17 cellular contexts compared by ENCODE assay signal in the genomic region with DNA sequence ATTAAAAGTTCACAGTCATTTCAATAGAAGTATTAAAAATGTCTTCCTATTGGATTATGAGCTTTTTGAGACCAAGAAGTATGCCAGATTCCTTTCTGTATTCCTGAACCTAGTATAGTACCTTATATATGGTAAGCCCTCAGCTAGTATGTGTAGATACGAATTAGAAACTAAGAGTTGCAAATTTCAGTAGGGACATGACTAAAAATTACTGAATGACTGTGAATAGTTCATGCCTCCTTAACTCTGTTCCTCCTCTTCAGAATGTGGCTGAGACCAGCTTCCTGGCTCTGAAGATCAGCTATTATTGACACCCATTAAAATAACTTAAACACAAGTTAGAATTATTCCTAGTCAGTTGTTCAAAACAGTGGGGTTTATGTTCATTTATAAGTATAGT. TPM values are rescaled to one million over a fixed set of nuclear protein-coding genes. Genes with fewer than 3 reads are reported as not detected.
DNase-seq lines count a peak whose midpoint lies in the region; ATAC-seq, FAIRE-seq and TF ChIP-seq lines count a peak whose summit lies in the region.
"Had no signal": no experiment of that assay in that cellular context is flagged by ENCODE, and none has a peak within 500 bp of the region (broad histone marks: within the 10 kb centered on the region; RNA-seq: fewer than 3 reads in every experiment).

No MANE protein-coding gene starts in this region.

- FAIRE-seq in GM12878 (lab: Jason Lieb, UNC): peak; percentile 66
- FAIRE-seq: endometrium, frontal cortex, H54 had no signal

- H3K27ac Mint-ChIP-seq in type B pancreatic cell: no peak overlapping the region
- no peak overlapping the region for H3K27ac Mint-ChIP-seq in activated CD4-positive, alpha-beta T cell treated with anti-CD3 and anti-CD28 coated beads, Interleukin-2, amount 10 ng/mL, durations not matched to agents 7 days and 5 days
- H3K27ac Mint-ChIP-seq: stimulated activated naive CD8-positive, alpha-beta T cell treated with anti-CD3 and anti-CD28 coated beads, Interleukin-15, Interleukin-2, amounts not matched to agents 100 ng/mL and 50 ng/mL, for 24 hours had no signal

- RAD21 ChIA-PET in GM12878 (lab: Charles Lee; ENCODE audit: unreplicated experiment): no interaction called here

- TF ChIP-seq POLR2A in GM12878 (IDR thresholded peaks at IDR 0.05; ENCODE audit: low read depth, low read length): no peak
- TF ChIP-seq POLR2A in sigmoid colon (IDR thresholded peaks at IDR 0.05): no peak

- H4K20me1 ChIP-seq in GM12878 (ENCODE audit: control insufficient read depth, insufficient read depth): no peaks in the 10 kb centered on the region

- ATAC-seq in GM18511 (IDR thresholded peaks at IDR 0.05; ENCODE audit: unreplicated experiment) (peak; percentile 71), HG02885 (IDR thresholded peaks at IDR 0.05; ENCODE audit: poor library complexity, unreplicated experiment) (peak; percentile 78), GM12878 (peak; percentile 75), GM19351 (IDR thresholded peaks at IDR 0.05; ENCODE audit: unreplicated experiment) (no peak)

- H3K36me3 Mint-ChIP-seq in type B pancreatic cell: peaks cover 10% of the 10 kb centered on the region
- peaks cover 9% of the 10 kb centered on the region for H3K36me3 Mint-ChIP-seq in activated CD4-positive, alpha-beta T cell treated with anti-CD3 and anti-CD28 coated beads, Interleukin-2, amount 10 ng/mL, durations not matched to agents 7 days and 5 days (ENCODE audit: low read depth)

- H3K9me3 ChIP-seq in GM12878 (replicated peaks; ENCODE audit: control insufficient read depth, insufficient read depth, low read length): no peaks in the 10 kb centered on the region
- H3K9me3 ChIP-seq in sigmoid colon: no peaks in the 10 kb centered on the region

- CTCF ChIA-PET in GM12878 (lab: Yijun Ruan, JAX): interaction anchor here (1.2 to 3.3 kb wide), 3 partner anchors 19 to 77 kb away, joined by 3 to 19 read pairs (median 16); partner anchors contain the start of gene KDM3B
- CTCF ChIA-PET in activated CD4-positive, alpha-beta T cell treated with anti-CD3 and anti-CD28 coated beads, Interleukin-2, amount 10 ng/mL, durations not matched to agents 7 days and 5 days (lab: Charles Lee): interaction anchor here (1.3 to 7.9 kb wide), 2 partner anchors 19 to 77 kb away, joined by 4 to 119 read pairs; partner anchors contain the start of gene KDM3B

- H3K4me1 ChIP-seq in GM12878 (ENCODE audit: control insufficient read depth, insufficient read depth, low read length): peaks cover 15% of the 10 kb centered on the region; the same call in 1 of the 2 replicates
- peaks cover 0 to 43% (median 26%) of the 10 kb centered on the region in 4 donors for H3K4me1 ChIP-seq in sigmoid colon

- peak overlapping the region; percentile 60 for H3K27ac ChIP-seq in GM12878 (ENCODE audit: control insufficient read depth, insufficient read depth)
- no peak overlapping the region for H3K27ac ChIP-seq in sigmoid colon

- H3K4me3 Mint-ChIP-seq in type B pancreatic cell: no peak overlapping the region
- H3K4me3 Mint-ChIP-seq in activated CD4-positive, alpha-beta T cell treated with anti-CD3 and anti-CD28 coated beads, Interleukin-2, amount 10 ng/mL, durations not matched to agents 7 days and 5 days: no peak overlapping the region
- H3K4me3 Mint-ChIP-seq: stimulated activated naive CD8-positive, alpha-beta T cell treated with anti-CD3 and anti-CD28 coated beads, Interleukin-15, Interleukin-2, amounts not matched to agents 100 ng/mL and 50 ng/mL, for 24 hours had no signal

- SMC1A ChIA-PET in GM12878 (lab: Charles Lee; ENCODE audit: uncharacterized antibody, unreplicated experiment): interaction anchor here (0.8 to 1.6 kb wide), 4 partner anchors 17 to 187 kb away, joined by 3 to 7 read pairs (median 4); no protein-coding TSS in a partner anchor

- intact Hi-C loops in GM12878 (cut with micrococcal nuclease; ENCODE audit: unreplicated experiment): no loop called here
- intact Hi-C loops in sigmoid colon (cut with DNase I): no loop called here

- no peaks in the 10 kb centered on the region for H3K27me3 Mint-ChIP-seq in type B pancreatic cell
- H3K27me3 Mint-ChIP-seq in activated CD4-positive, alpha-beta T cell treated with anti-CD3 and anti-CD28 coated beads, Interleukin-2, amount 10 ng/mL, durations not matched to agents 7 days and 5 days: no peaks in the 10 kb centered on the region
- H3K27me3 Mint-ChIP-seq: stimulated activated naive CD8-positive, alpha-beta T cell treated with anti-CD3 and anti-CD28 coated beads, Interleukin-15, Interleukin-2, amounts not matched to agents 100 ng/mL and 50 ng/mL, for 24 hours had no signal

- H3K79me2 ChIP-seq in GM12878 (ENCODE audit: control insufficient read depth, insufficient read depth, low read length): peaks cover 43% of the 10 kb centered on the region

- H3K9me3 Mint-ChIP-seq in type B pancreatic cell: no peaks in the 10 kb centered on the region
- no peaks in the 10 kb centered on the region for H3K9me3 Mint-ChIP-seq in activated CD4-positive, alpha-beta T cell treated with anti-CD3 and anti-CD28 coated beads, Interleukin-2, amount 10 ng/mL, durations not matched to agents 7 days and 5 days
- H3K9me3 Mint-ChIP-seq: stimulated activated naive CD8-positive, alpha-beta T cell treated with anti-CD3 and anti-CD28 coated beads, Interleukin-15, Interleukin-2, amounts not matched to agents 100 ng/mL and 50 ng/mL, for 24 hours had no signal

- no peak overlapping the region for H3K4me2 ChIP-seq in GM12878 (ENCODE audit: control insufficient read depth, insufficient read depth)

- in situ Hi-C loops in GM12878 (cut with MboI): no loop called here

- no peak overlapping the region for H3K9ac ChIP-seq in GM12878 (ENCODE audit: control insufficient read depth, insufficient read depth, low read length)

- POLR2A ChIA-PET in GM12878 (lab: Charles Lee): interaction anchor here (1.0 to 2.8 kb wide), 3 partner anchors 19 to 34 kb away, joined by 3 to 13 read pairs (median 4); partner anchors contain the start of genes FAM53C and KDM3B
- POLR2A ChIA-PET in activated CD4-positive, alpha-beta T cell treated with anti-CD3 and anti-CD28 coated beads, Interleukin-2, amount 10 ng/mL, durations not matched to agents 7 days and 5 days (lab: Charles Lee): no interaction called here

- no peak overlapping the region for H2AFZ ChIP-seq in GM12878 (ENCODE audit: control insufficient read depth, low read depth, low read length)

- 0% methylated on average over 1 of the region's 1 CpG for WGBS in GM12878 (ENCODE audit: insufficient coverage, insufficient replicate concordance, low lambda C conversion rate, missing lambda C conversion rate)
- 75 to 76% methylated on average over 1 of the region's 1 CpG for WGBS in sigmoid colon, 2 donors

- H3K36me3 ChIP-seq in GM12878 (ENCODE audit: control insufficient read depth in 2 of 2, insufficient read depth in 2 of 2, low read length in 1 of 2) (peaks cover 0 to 9% of the 10 kb centered on the region in 2 experiments; a peak in 3 of 4 replicates), sigmoid colon (peaks cover 0 to 44% (median 30%) of the 10 kb centered on the region in 4 donors)

- peaks cover 10% of the 10 kb centered on the region for H3K4me1 Mint-ChIP-seq in type B pancreatic cell (ENCODE audit: unreplicated experiment)
- H3K4me1 Mint-ChIP-seq in activated CD4-positive, alpha-beta T cell treated with anti-CD3 and anti-CD28 coated beads, Interleukin-2, amount 10 ng/mL, durations not matched to agents 7 days and 5 days: peaks cover 14% of the 10 kb centered on the region

- H3K4me3 ChIP-seq in GM12878 (0 out of 2 replicates have a peak overlapping the region, but pooled peaks have one; percentile 15), sigmoid colon (no peak overlapping the region)
- H3K4me3 ChIP-seq: SK-N-MC had no signal

- no peak for TF ChIP-seq RAD21 in GM12878 (IDR thresholded peaks at IDR 0.05; ENCODE audit: insufficient read depth, low read depth, low read length)

- no peak for TF ChIP-seq EP300 in GM12878 (IDR thresholded peaks at IDR 0.05; ENCODE audit: borderline replicate concordance in 1 of 2, control insufficient read depth in 1 of 2, low read depth in 2 of 2, low read length in 2 of 2)
- TF ChIP-seq EP300 in sigmoid colon (IDR thresholded peaks at IDR 0.05): no peak

- TF ChIP-seq CTCF in GM20000 (IDR thresholded peaks at IDR 0.05; ENCODE audit: extremely low read depth, missing control alignments) (no peak), GM12878 (IDR thresholded peaks at IDR 0.05 in 2 of 3, conservative IDR thresholded peaks at IDR 0.05 in 1 of 3; ENCODE audit: control insufficient read depth in 2 of 3, extremely low read depth in 1 of 3, insufficient read depth in 1 of 3, low read depth in 3 of 3, low read length in 3 of 3) (no peak), sigmoid colon (IDR thresholded peaks at IDR 0.05) (no peak), type B pancreatic cell (conservative IDR thresholded peaks at IDR 0.05) (no peak)

- BruUV-seq in GM12878 (replicated peaks; lab: Mats Ljungman, UMichigan): no TSS peak

- DNase-seq in GM20000 (ENCODE audit: low spot score) (peak; percentile 34), GM12878 (ENCODE audit: low read depth, low spot score) (no peak), sigmoid colon (no peak), type B pancreatic cell (ENCODE audit: extremely low spot score, unreplicated experiment) (no peak)
- no peak for DNase-seq in activated CD4-positive, alpha-beta T cell treated with anti-CD3 and anti-CD28 coated beads, Interleukin-2, amount 10 ng/mL, durations not matched to agents 7 days and 5 days
- DNase-seq: caudate nucleus, DND-41, NCI-H1092 treated with DMSO at 0.1 percent for 48 hours, NCI-H345 had no signal

- no peaks in the 10 kb centered on the region for H3K27me3 ChIP-seq in GM12878 (replicated peaks in 1 of 2; ENCODE audit: control insufficient read depth in 2 of 2, insufficient read depth in 2 of 2, low read length in 1 of 2)
- no peaks in the 10 kb centered on the region for H3K27me3 ChIP-seq in sigmoid colon

RNA-seq across cellular contexts. Expression of gene KDM3B, which starts 19.7 kb away (rescaled TPM):
- 82.4 and 90.1 TPM in 2 replicates for total RNA-seq in GM12878 (2013; cell fraction: nucleolus; rRNA removed)
- total RNA-seq in GM12878 (2014; rRNA removed): 30.3 and 32.0 TPM in 2 replicates
- total RNA-seq in GM12878 (2014; rRNA removed; fragmentation: Illumina TruSeq; extraction: Trizol): 30.5 and 30.9 TPM in 2 replicates
- total RNA-seq in GM12878 (2021): 41.0 and 43.1 TPM in 2 replicates
- 24.3 TPM for polyA plus RNA-seq in GM12878 (2011; ENCODE audit: low read depth)
- polyA plus RNA-seq in GM12878 (2011; rRNA removed): 31.3 and 35.0 TPM in 2 replicates
- polyA plus RNA-seq in GM12878 (2011; cell fraction: cytosol; rRNA removed): 16.1 and 20.2 TPM in 2 replicates
- 32.7 and 33.7 TPM in 2 replicates for polyA plus RNA-seq in GM12878 (2011; cell fraction: nucleus; rRNA removed)
- polyA plus RNA-seq in GM12878 (2012): 24.3 and 27.3 TPM in 2 replicates
- polyA plus RNA-seq in GM12878 (2014; fragmentation: Illumina TruSeq; extraction: Trizol): 45.7 and 52.5 TPM in 2 replicates
- 1 to 10 TPM; 8.5 to 9.6 TPM for polyA plus RNA-seq in GM12878 (2014; fragmentation: Nextera tagmentation; extraction: Ambion mirVana)
- 26.7 and 27.7 TPM in 2 replicates for polyA plus RNA-seq in GM12878 (2014; rRNA removed)
- 10 to 100 TPM; 13.9 to 14.8 TPM for polyA plus RNA-seq in GM12878 (2016; fragmentation: Nextera tagmentation; extraction: Ambion mirVana)
- polyA minus RNA-seq in GM12878 (2011; rRNA and poly(A)+ RNA removed): 50.0 and 67.0 TPM in 2 replicates
- 20.2 and 25.3 TPM in 2 replicates for polyA minus RNA-seq in GM12878 (2011; cell fraction: cytosol; rRNA and poly(A)+ RNA removed)
- 18.3 and 29.3 TPM in 2 replicates for polyA minus RNA-seq in GM12878 (2011; cell fraction: nucleus; rRNA and poly(A)+ RNA removed)
- 10 to 100 TPM; 54.8 to 69.6 (median 55.8) TPM for total RNA-seq in sigmoid colon
- polyA plus RNA-seq in sigmoid colon: 10 to 100 TPM; 16.2 to 32.2 (median 17.8) TPM
- 88.8 and 97.7 TPM in 2 replicates for total RNA-seq in type B pancreatic cell (ENCODE audit: low replicate concordance)
- 10 to 100 TPM; 60.4 to 65.7 TPM for total RNA-seq in activated CD4-positive, alpha-beta T cell treated with anti-CD3 and anti-CD28 coated beads, Interleukin-2, amount 10 ng/mL, durations not matched to agents 7 days and 5 days

RNA-seq across cellular contexts. Expression of gene FAM53C, which starts 34.2 kb away (rescaled TPM):
- total RNA-seq in GM12878 (2013; cell fraction: nucleolus; rRNA removed): 26.9 and 29.4 TPM in 2 replicates
- 25.6 and 29.4 TPM in 2 replicates for total RNA-seq in GM12878 (2014; rRNA removed)
- 16.8 and 17.6 TPM in 2 replicates for total RNA-seq in GM12878 (2014; rRNA removed; fragmentation: Illumina TruSeq; extraction: Trizol)
- 27.9 and 31.3 TPM in 2 replicates for total RNA-seq in GM12878 (2021)
- 22.9 TPM for polyA plus RNA-seq in GM12878 (2011; ENCODE audit: low read depth)
- polyA plus RNA-seq in GM12878 (2011; rRNA removed): 21.8 and 29.3 TPM in 2 replicates
- polyA plus RNA-seq in GM12878 (2011; cell fraction: cytosol; rRNA removed): 25.3 and 31.6 TPM in 2 replicates
- polyA plus RNA-seq in GM12878 (2011; cell fraction: nucleus; rRNA removed): 32.4 and 38.4 TPM in 2 replicates
- polyA plus RNA-seq in GM12878 (2012): 23.5 and 28.3 TPM in 2 replicates
- polyA plus RNA-seq in GM12878 (2014; fragmentation: Illumina TruSeq; extraction: Trizol): 20.1 and 22.5 TPM in 2 replicates
- 1 to 10 TPM; 8.0 to 8.8 TPM for polyA plus RNA-seq in GM12878 (2014; fragmentation: Nextera tagmentation; extraction: Ambion mirVana)
- polyA plus RNA-seq in GM12878 (2014; rRNA removed): 21.3 and 22.0 TPM in 2 replicates
- 10 to 100 TPM; 29.3 to 30.8 TPM for polyA plus RNA-seq in GM12878 (2016; fragmentation: Nextera tagmentation; extraction: Ambion mirVana)
- 33.6 and 37.1 TPM in 2 replicates for polyA minus RNA-seq in GM12878 (2011; rRNA and poly(A)+ RNA removed)
- 10.2 and 15.2 TPM in 2 replicates for polyA minus RNA-seq in GM12878 (2011; cell fraction: cytosol; rRNA and poly(A)+ RNA removed)
- 16.6 and 21.1 TPM in 2 replicates for polyA minus RNA-seq in GM12878 (2011; cell fraction: nucleus; rRNA and poly(A)+ RNA removed)
- 10 to 100 TPM; 26.8 to 28.5 (median 27.7) TPM for total RNA-seq in sigmoid colon
- 10 to 100 TPM in 2 of 3 donors, 1 to 10 TPM in 1; 6.0 to 12.8 (median 10.6) TPM for polyA plus RNA-seq in sigmoid colon
- 48.2 and 56.4 TPM in 2 replicates for total RNA-seq in type B pancreatic cell (ENCODE audit: low replicate concordance)
- total RNA-seq in activated CD4-positive, alpha-beta T cell treated with anti-CD3 and anti-CD28 coated beads, Interleukin-2, amount 10 ng/mL, durations not matched to agents 7 days and 5 days: 10 to 100 TPM; 23.7 to 25.5 TPM

RNA-seq across cellular contexts. Expression of gene CDC25C, which starts 40.6 kb away (rescaled TPM):
- 20.1 and 22.2 TPM in 2 replicates for total RNA-seq in GM12878 (2013; cell fraction: nucleolus; rRNA removed)
- total RNA-seq in GM12878 (2014; rRNA removed) (12.2 and 14.4 TPM in 2 replicates), GM12878 (2014; rRNA removed; fragmentation: Illumina TruSeq; extraction: Trizol) (15.1 and 15.4 TPM in 2 replicates), GM12878 (2021) (9.2 and 10.2 TPM in 2 replicates), sigmoid colon (under 1 TPM in 1 of 4 donors, not detected in 3; 0.27 TPM), type B pancreatic cell (ENCODE audit: low replicate concordance) (4.1 and 17.2 TPM in 2 replicates)
- polyA plus RNA-seq in GM12878 (2011; ENCODE audit: low read depth): 5.7 TPM
- polyA plus RNA-seq in GM12878 (2011; rRNA removed) (30.7 and 38.9 TPM in 2 replicates), GM12878 (2014; fragmentation: Illumina TruSeq; extraction: Trizol) (15.9 and 21.4 TPM in 2 replicates), GM12878 (2014; fragmentation: Nextera tagmentation; extraction: Ambion mirVana) (10 to 100 TPM; 14.0 to 14.3 TPM), GM12878 (2014; rRNA removed) (11.4 and 11.6 TPM in 2 replicates), GM12878 (2016; fragmentation: Nextera tagmentation; extraction: Ambion mirVana) (10 to 100 TPM; 15.5 to 15.9 TPM), sigmoid colon (1 to 10 TPM in 2 of 3 donors, under 1 TPM in 1; 0.60 to 5.9 (median 2.8) TPM)
- 18.7 and 21.1 TPM in 2 replicates for polyA plus RNA-seq in GM12878 (2011; cell fraction: cytosol; rRNA removed)
- polyA plus RNA-seq in GM12878 (2011; cell fraction: nucleus; rRNA removed): 19.3 and 20.4 TPM in 2 replicates
- polyA plus RNA-seq in GM12878 (2012): 4.4 and 8.1 TPM in 2 replicates
- polyA minus RNA-seq in GM12878 (2011; rRNA and poly(A)+ RNA removed): 21.7 and 22.5 TPM in 2 replicates
- polyA minus RNA-seq in GM12878 (2011; cell fraction: cytosol; rRNA and poly(A)+ RNA removed): 7.2 and 8.8 TPM in 2 replicates
- polyA minus RNA-seq in GM12878 (2011; cell fraction: nucleus; rRNA and poly(A)+ RNA removed): 11.6 and 13.6 TPM in 2 replicates
- 10 to 100 TPM; 15.8 to 19.0 TPM for total RNA-seq in activated CD4-positive, alpha-beta T cell treated with anti-CD3 and anti-CD28 coated beads, Interleukin-2, amount 10 ng/mL, durations not matched to agents 7 days and 5 days
